Comparison of ENCODE assay signal across 14 cellular contexts in the genomic region with DNA sequence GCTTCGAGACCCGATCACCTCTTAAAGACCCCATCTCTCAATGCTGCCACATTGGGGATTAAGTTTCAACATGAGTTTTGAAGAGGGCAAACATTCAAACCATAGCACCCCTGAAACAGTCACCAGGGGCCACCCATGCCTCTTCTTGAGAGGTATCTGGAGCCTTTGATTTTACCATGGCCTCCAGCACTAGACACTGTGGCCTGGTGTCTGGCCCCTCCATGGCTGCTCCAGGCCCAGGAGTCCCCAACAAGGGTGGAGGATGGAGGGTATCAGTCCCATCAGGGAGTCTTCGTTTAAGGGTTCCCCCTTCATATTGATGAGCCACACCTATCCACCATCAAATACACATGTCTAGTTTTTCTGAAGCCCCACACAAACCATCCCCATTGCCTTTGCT.
"Had no signal": no experiment of that assay in that cellular context is flagged by ENCODE, and none has a peak within 500 bp of the region (broad histone marks: within the 10 kb centered on the region; RNA-seq: fewer than 3 reads in every experiment).

No MANE protein-coding gene starts in this region.

- H3K36me3 Mint-ChIP-seq: naive thymus-derived CD4-positive, alpha-beta T cell had no signal

- H3K4me1 ChIP-seq: foreskin keratinocyte, thyroid gland, upper lobe of left lung, uterus had no signal

- H3K36me3 ChIP-seq: neutrophil, suprapubic skin, thyroid gland, upper lobe of left lung, uterus had no signal

- H3K4me3 ChIP-seq: smooth muscle cell, suprapubic skin, thyroid gland, upper lobe of left lung, uterus had no signal

- H3K27ac Mint-ChIP-seq: nephron progenitor cell had no signal

- DNase-seq: dermis blood vessel endothelial cell; foreskin keratinocyte; left colon; mesendoderm; nephron progenitor cell; stimulated activated CD4-positive, alpha-beta T cell treated with anti-CD3 and anti-CD28 coated beads, Interleukin-2, amount 100 ng/mL, for 48 hours; stimulated activated naive CD8-positive, alpha-beta T cell treated with anti-CD3 and anti-CD28 coated beads, Interleukin-15, Interleukin-2, amounts not matched to agents 100 U/mL and 50 U/mL, for 24 hours; thyroid gland; upper lobe of left lung; uterus had no signal

- H3K4me1 Mint-ChIP-seq: nephron progenitor cell had no signal

- H3K27me3 ChIP-seq: suprapubic skin, thyroid gland, upper lobe of left lung, uterus had no signal

- ATAC-seq: foreskin keratinocyte; left colon; naive thymus-derived CD4-positive, alpha-beta T cell; stimulated activated naive CD8-positive, alpha-beta T cell treated with anti-CD3 and anti-CD28 coated beads, Interleukin-15, Interleukin-2, amounts not matched to agents 100 U/mL and 50 U/mL, for 24 hours had no signal

- H3K27me3 Mint-ChIP-seq: naive thymus-derived CD4-positive, alpha-beta T cell had no signal

- H3K4me3 Mint-ChIP-seq: nephron progenitor cell had no signal

- H3K9me3 ChIP-seq: neutrophil, suprapubic skin, thyroid gland, upper lobe of left lung, uterus had no signal

- H3K27ac ChIP-seq: foreskin keratinocyte, neutrophil, suprapubic skin, thyroid gland, upper lobe of left lung, uterus had no signal
